In the genomic region with DNA sequence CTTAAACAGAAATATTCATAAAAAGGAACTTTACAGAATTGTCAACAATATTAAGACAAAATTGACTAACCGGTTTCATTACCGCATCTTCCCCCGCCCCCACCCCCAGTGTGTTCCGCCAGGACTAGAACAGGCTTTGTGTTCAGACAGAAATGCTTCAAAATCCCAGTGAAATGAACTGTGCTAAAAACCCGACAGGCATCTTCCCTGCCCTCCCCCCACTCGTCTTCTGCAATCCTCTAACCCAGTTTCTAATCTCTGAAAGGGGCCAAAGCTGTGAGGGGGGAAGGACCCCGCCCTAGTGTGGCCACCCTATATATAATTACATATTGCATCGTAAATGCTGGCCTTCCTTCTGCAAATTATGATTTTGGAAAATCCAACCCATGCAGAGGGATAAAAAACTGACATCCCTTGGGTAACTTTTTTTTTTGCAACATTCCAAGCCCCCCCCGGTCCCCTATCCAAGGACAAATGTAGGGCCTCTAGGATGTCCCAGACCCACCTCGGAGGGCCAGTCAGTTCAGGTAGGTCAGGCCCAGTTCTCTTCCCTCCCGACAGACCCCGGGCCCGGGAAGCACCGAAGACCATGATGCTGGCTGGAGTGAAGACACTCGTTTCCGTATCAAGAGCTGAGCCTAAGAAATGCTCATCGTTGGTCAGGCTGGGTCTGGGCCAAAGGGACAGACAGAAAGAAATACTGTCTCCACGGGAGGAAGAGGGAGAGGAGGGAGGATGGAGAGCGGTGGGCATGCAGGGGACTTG, we compare ENCODE assay signal across 8 cellular contexts. TPM values are rescaled to one million over a fixed set of nuclear protein-coding genes. Genes with fewer than 3 reads are reported as not detected.
DNase-seq lines count a peak whose midpoint lies in the region; ATAC-seq and TF ChIP-seq lines count a peak whose summit lies in the region.

No MANE protein-coding gene starts in this region.

- in situ Hi-C loops in astrocyte of the cerebellum (cut with HindIII; ENCODE audit: low sequenced_read_pairs), result no loop called here

- peaks cover 9 to 12% (median 9%) of the 10 kb centered on the region in 3 donors for H3K4me1 Mint-ChIP-seq in IgD-negative memory B cell
- H3K4me1 Mint-ChIP-seq in naive B cell, result peaks cover 15 to 37% (median 21%) of the 10 kb centered on the region in 3 donors

- no peaks in the 10 kb centered on the region for H3K9me3 ChIP-seq in BLaER1 treated with 17β-estradiol and CSF1 and Interleukin-3, amounts not matched to agents 10 nM and 100 nM (replicated peaks in 1 of 11)

- peak overlapping the region in 7 of 10 experiments; percentile 72 to 97 (median 83); a peak in 8 of 20 replicates for H3K4me3 ChIP-seq in BLaER1 treated with 17β-estradiol and CSF1 and Interleukin-3, amounts not matched to agents 10 nM and 100 nM
- peak overlapping the region; percentile 68 for H3K4me3 ChIP-seq in astrocyte of the cerebellum (ENCODE audit: low read depth, low read length)

- no peak for TF ChIP-seq CTCF in astrocyte of the cerebellum (IDR thresholded peaks at IDR 0.05; ENCODE audit: low read depth, low read length, missing control alignments)

- peaks cover 0 to 20% (median 5%) of the 10 kb centered on the region in 11 experiments; a peak in 7 of 22 replicates for H4K20me1 ChIP-seq in BLaER1 treated with 17β-estradiol and CSF1 and Interleukin-3, amounts not matched to agents 10 nM and 100 nM

- peak overlapping the region in 3 of 4 donors; percentile 17 to 91 (median 68) for H3K4me3 Mint-ChIP-seq in IgD-negative memory B cell
- peak overlapping the region; percentile 39 to 88 (median 77) for H3K4me3 Mint-ChIP-seq in naive B cell

- H3K27me3 Mint-ChIP-seq in IgD-negative memory B cell, result no peaks in the 10 kb centered on the region
- H3K27me3 Mint-ChIP-seq in naive B cell, result no peaks in the 10 kb centered on the region

- DNase-seq in astrocyte of the cerebellum (ENCODE audit: low read depth), result no peak
- no peak for DNase-seq in naive B cell
- no peak for DNase-seq in NCI-H1048 (lab: John Stamatoyannopoulos, UW)
- no peak for DNase-seq in NCI-H187 treated with DMSO at 0.1 percent for 48 hours (lab: John Stamatoyannopoulos, UW)
- DNase-seq in dedifferentiated amniotic fluid mesenchymal stem cell (ENCODE audit: extremely low spot score), result no peak

- peak overlapping the region in 3 of 11 experiments; percentile 72 to 84 (median 79); a peak in 3 of 22 replicates for H3K27ac ChIP-seq in BLaER1 treated with 17β-estradiol and CSF1 and Interleukin-3, amounts not matched to agents 10 nM and 100 nM

- H3K4me1 ChIP-seq in BLaER1 treated with 17β-estradiol and CSF1 and Interleukin-3, amounts not matched to agents 10 nM and 100 nM, result peaks cover 31 to 53% (median 45%) of the 10 kb centered on the region in 10 experiments

- H3K36me3 Mint-ChIP-seq in IgD-negative memory B cell (peaks cover 2% of the 10 kb centered on the region), naive B cell (no peaks in the 10 kb centered on the region)

- H3K27me3 ChIP-seq in BLaER1 treated with 17β-estradiol and CSF1 and Interleukin-3, amounts not matched to agents 10 nM and 100 nM, result no peaks in the 10 kb centered on the region

- peak overlapping the region in 4 of 11 experiments; percentile 11 to 84 (median 80); a peak in 8 of 22 replicates for H3K9ac ChIP-seq in BLaER1 treated with 17β-estradiol and CSF1 and Interleukin-3, amounts not matched to agents 10 nM and 100 nM

- peaks cover 45 to 61% (median 56%) of the 10 kb centered on the region in 11 experiments for H3K36me3 ChIP-seq in BLaER1 treated with 17β-estradiol and CSF1 and Interleukin-3, amounts not matched to agents 10 nM and 100 nM

- ATAC-seq in naive B cell (ENCODE audit: low read depth in 2 of 2), result no peak
- no peak for ATAC-seq in HG02852 (IDR thresholded peaks at IDR 0.05; ENCODE audit: unreplicated experiment)

- peak overlapping the region; percentile 85 to 100 (median 97); a peak in 21 of 22 replicates for H3K4me2 ChIP-seq in BLaER1 treated with 17β-estradiol and CSF1 and Interleukin-3, amounts not matched to agents 10 nM and 100 nM

- H3K9me3 Mint-ChIP-seq in IgD-negative memory B cell, result no peaks in the 10 kb centered on the region
- no peaks in the 10 kb centered on the region for H3K9me3 Mint-ChIP-seq in naive B cell

- H3K27ac Mint-ChIP-seq in IgD-negative memory B cell (peak overlapping the region in 2 of 3 donors; percentile 35 to 79), naive B cell (peak overlapping the region in 3 of 6 donors; percentile 18 to 82 (median 62))

RNA-seq across cellular contexts. Expression of gene ROGDI, which starts 1.2 kb away (rescaled TPM):
- 4.0 TPM for polyA plus RNA-seq in IgD-negative memory B cell
- 1 to 10 TPM; 2.7 to 8.0 (median 6.1) TPM for polyA plus RNA-seq in naive B cell (ENCODE audit: low read depth in 6 of 6)

RNA-seq across cellular contexts. Expression of gene SMIM22, which starts 8.5 kb away (rescaled TPM):
- polyA plus RNA-seq in IgD-negative memory B cell (not detected), naive B cell (ENCODE audit: low read depth in 6 of 6) (not detected)

RNA-seq across cellular contexts. Expression of gene SEPTIN12, which starts 15.5 kb away (rescaled TPM):
- polyA plus RNA-seq in IgD-negative memory B cell (not detected), naive B cell (ENCODE audit: low read depth in 6 of 6) (not detected)

RNA-seq across cellular contexts. Expression of gene ZNF500, which starts 36.7 kb away (rescaled TPM):
- polyA plus RNA-seq in IgD-negative memory B cell, result 17.8 TPM
- 10 to 100 TPM in 4 of 6 donors, 1 to 10 TPM in 1, not detected in 1; 6.7 to 19.9 (median 14.1) TPM for polyA plus RNA-seq in naive B cell (ENCODE audit: low read depth in 6 of 6)

RNA-seq across cellular contexts. Expression of gene GLYR1, which starts 43.4 kb away (rescaled TPM):
- polyA plus RNA-seq in IgD-negative memory B cell (44.2 TPM), naive B cell (ENCODE audit: low read depth in 6 of 6) (10 to 100 TPM; 27.8 to 49.6 (median 37.3) TPM)
